In genomic region chr3:20395692-20396091, GRCh38 we compare ENCODE assay signal across 26 cellular contexts.
"Had no signal": no experiment of that assay in that cellular context is flagged by ENCODE, and none has a peak within 500 bp of the region (broad histone marks: within the 10 kb centered on the region; RNA-seq: fewer than 3 reads in every experiment).

No MANE protein-coding gene starts in this region.

- H3K27ac ChIP-seq: neural progenitor cell, neutrophil, pancreas, prostate gland, right lobe of liver, sigmoid colon, stomach, thoracic aorta, thyroid gland, tibial nerve, upper lobe of left lung, vagina had no signal

- H3K36me3 Mint-ChIP-seq: naive thymus-derived CD8-positive, alpha-beta T cell; neural progenitor cell had no signal

- DNase-seq: naive B cell; naive thymus-derived CD8-positive, alpha-beta T cell; nucleus accumbens; pancreas; retina; right cardiac atrium; right lobe of liver; sigmoid colon; stimulated activated CD4-positive, alpha-beta T cell treated with anti-CD3 and anti-CD28 coated beads, Interleukin-15, amount 100 ng/mL, for 24 hours; stimulated activated CD4-positive, alpha-beta T cell treated with anti-CD3 and anti-CD28 coated beads, Interleukin-2, amount 100 ng/mL, for 24 hours; stimulated activated CD4-positive, alpha-beta T cell treated with anti-CD3 and anti-CD28 coated beads, Interleukin-2, amount 100 ng/mL, for 48 hours; stimulated activated CD4-positive, alpha-beta T cell treated with anti-CD3 and anti-CD28 coated beads, Interleukin-4, amount 100 ng/mL, for 24 hours; stimulated activated naive B cell treated with anti-CD40 and anti-IgM and Interleukin-4, amounts not matched to agents 10 μg/mL and 1 μg/mL and 100 μg/mL, for 72 hours; stimulated activated naive CD4-positive, alpha-beta T cell treated with Interleukin-2 at 50 U/mL for 16 hours; stomach; thyroid gland; trophoblast cell had no signal

- ATAC-seq: naive thymus-derived CD8-positive, alpha-beta T cell; pancreas; right cardiac atrium; right lobe of liver; stimulated activated naive B cell treated with anti-CD40 and anti-IgM and Interleukin-4, amounts not matched to agents 10 μg/mL and 1 μg/mL and 100 μg/mL, for 72 hours had no signal

- H3K4me1 Mint-ChIP-seq: naive B cell; naive thymus-derived CD8-positive, alpha-beta T cell; nephron had no signal

- H3K4me3 ChIP-seq: neural progenitor cell, pancreas, prostate gland, right lobe of liver, sigmoid colon, stomach, thoracic aorta, thyroid gland, tibial nerve, upper lobe of left lung, vagina had no signal

- H3K4me3 Mint-ChIP-seq: naive B cell; naive thymus-derived CD8-positive, alpha-beta T cell; nephron; neural progenitor cell; stimulated activated naive B cell treated with anti-CD40 and anti-IgM and Interleukin-4, amounts not matched to agents 10 μg/mL and 1 μg/mL and 100 μg/mL, for 72 hours; stimulated activated naive CD8-positive, alpha-beta T cell treated with anti-CD3 and anti-CD28 coated beads, Interleukin-15, Interleukin-2, amounts not matched to agents 100 ng/mL and 50 ng/mL, for 24 hours had no signal

- H3K36me3 ChIP-seq: neural progenitor cell, neutrophil, pancreas, prostate gland, right lobe of liver, sigmoid colon, stomach, thoracic aorta, thyroid gland, upper lobe of left lung, vagina had no signal

- H3K4me1 ChIP-seq: pancreas, prostate gland, right lobe of liver, sigmoid colon, stomach, thyroid gland, tibial nerve, upper lobe of left lung had no signal

- H3K27me3 Mint-ChIP-seq: naive B cell; naive thymus-derived CD8-positive, alpha-beta T cell; stimulated activated naive B cell treated with anti-CD40 and anti-IgM and Interleukin-4, amounts not matched to agents 10 μg/mL and 1 μg/mL and 100 μg/mL, for 72 hours; stimulated activated naive CD8-positive, alpha-beta T cell treated with anti-CD3 and anti-CD28 coated beads, Interleukin-15, Interleukin-2, amounts not matched to agents 100 ng/mL and 50 ng/mL, for 24 hours had no signal

- H3K9me3 Mint-ChIP-seq: nephron; stimulated activated naive CD8-positive, alpha-beta T cell treated with anti-CD3 and anti-CD28 coated beads, Interleukin-15, Interleukin-2, amounts not matched to agents 100 ng/mL and 50 ng/mL, for 24 hours had no signal

- H3K27ac Mint-ChIP-seq: nephron; neural progenitor cell; stimulated activated naive B cell treated with anti-CD40 and anti-IgM and Interleukin-4, amounts not matched to agents 10 μg/mL and 1 μg/mL and 100 μg/mL, for 72 hours; stimulated activated naive CD8-positive, alpha-beta T cell treated with anti-CD3 and anti-CD28 coated beads, Interleukin-15, Interleukin-2, amounts not matched to agents 100 ng/mL and 50 ng/mL, for 24 hours had no signal

- H3K27me3 ChIP-seq: neural progenitor cell, neutrophil, pancreas, right lobe of liver, sigmoid colon, stomach, thyroid gland, tibial nerve, upper lobe of left lung, vagina had no signal

- H3K9me3 ChIP-seq: neutrophil, pancreas, prostate gland, right lobe of liver, sigmoid colon, stomach, thoracic aorta, thyroid gland, upper lobe of left lung, vagina had no signal
